ENCODE assay signal across 14 cellular contexts in the genomic region with DNA sequence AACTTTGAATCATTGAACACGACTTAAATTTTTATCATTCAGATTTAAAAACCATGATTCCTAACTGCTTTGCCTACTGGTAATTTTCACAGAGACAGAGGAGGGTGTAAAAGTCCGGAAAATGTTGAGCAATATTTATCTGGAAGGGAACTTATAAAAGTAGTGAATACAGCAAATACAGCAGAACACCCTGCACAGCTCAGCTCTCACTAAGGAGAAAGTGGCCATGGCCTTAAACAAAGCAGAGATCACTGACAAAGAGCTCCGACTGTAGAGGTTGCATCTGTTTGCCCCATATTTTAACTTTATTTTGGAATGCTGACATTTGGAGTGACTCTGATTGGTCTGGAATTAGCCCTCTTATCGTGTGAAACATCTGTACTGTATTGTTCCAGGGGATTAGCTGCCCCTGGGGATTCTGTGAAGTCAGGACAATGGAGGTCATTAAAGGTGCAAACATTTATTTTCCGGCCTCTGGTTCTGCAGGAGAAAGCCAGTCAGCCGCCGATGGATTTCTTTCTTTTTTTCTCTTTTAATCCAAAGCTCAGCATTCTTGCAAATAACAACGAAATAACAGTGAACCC.
DNase-seq lines count a peak whose midpoint lies in the region; ATAC-seq and TF ChIP-seq lines count a peak whose summit lies in the region.
"Had no signal": no experiment of that assay in that cellular context is flagged by ENCODE, and none has a peak within 500 bp of the region (broad histone marks: within the 10 kb centered on the region; RNA-seq: fewer than 3 reads in every experiment).

No MANE protein-coding gene starts in this region.

- no peaks in the 10 kb centered on the region for H3K27me3 ChIP-seq in spleen (replicated peaks in 1 of 7)

- peaks cover 0 to 14% (median 0%) of the 10 kb centered on the region in 8 donors for H3K9me3 ChIP-seq in spleen
- peaks cover 16% of the 10 kb centered on the region for H3K9me3 ChIP-seq in mucosa of descending colon

- peaks cover 0 to 9% (median 0%) of the 10 kb centered on the region in 6 donors for H3K4me1 ChIP-seq in spleen
- no peaks in the 10 kb centered on the region for H3K4me1 ChIP-seq in mucosa of descending colon (ENCODE audit: low read depth)

- peak overlapping the region; percentile 27 for H3K4me3 ChIP-seq in coronary artery
- peak overlapping the region in 1 of 8 donors; percentile 4 for H3K4me3 ChIP-seq in spleen
- no peak overlapping the region for H3K4me3 ChIP-seq in mucosa of descending colon

- DNase-seq in NCI-H146 treated with DMSO at 0.1 percent for 48 hours (lab: John Stamatoyannopoulos, UW; ENCODE audit: unreplicated experiment) (peak; percentile 68), coronary artery (ENCODE audit: low spot score) (no peak), iris pigment epithelial cell (ENCODE audit: low read depth) (peak; percentile 33), spleen (no peak), NCI-H187 treated with DMSO at 0.1 percent for 48 hours (lab: John Stamatoyannopoulos, UW) (no peak), mucosa of descending colon (no peak), cortex of kidney (lab: John Stamatoyannopoulos, UW) (no peak)
- DNase-seq: activated CD8-positive, alpha-beta memory T cell treated with anti-CD3 and anti-CD28 coated beads, Interleukin-2, amount 10 ng/mL, durations not matched to agents 7 days and 5 days; effector memory CD8-positive, alpha-beta T cell; IMR-90; naive thymus-derived CD4-positive, alpha-beta T cell; stimulated activated CD4-positive, alpha-beta T cell treated with anti-CD3 and anti-CD28 coated beads, Interleukin-1b, Interleukin-23, amount 100 ng/mL, for 48 hours; stimulated activated naive CD4-positive, alpha-beta T cell had no signal

- TF ChIP-seq POLR2A in spleen (IDR thresholded peaks at IDR 0.05) = no peak

- H3K36me3 ChIP-seq in spleen = no peaks in the 10 kb centered on the region
- no peaks in the 10 kb centered on the region for H3K36me3 ChIP-seq in mucosa of descending colon (ENCODE audit: low read depth)

- TF ChIP-seq CTCF in coronary artery (IDR thresholded peaks at IDR 0.05) (no peak), spleen (IDR thresholded peaks at IDR 0.05 in 8 of 11, conservative IDR thresholded peaks at IDR 0.05 in 3 of 11) (no peak), mucosa of descending colon (IDR thresholded peaks at IDR 0.05) (no peak)

- H3K27ac ChIP-seq in coronary artery (no peak overlapping the region), spleen (peak overlapping the region in 7 of 8 donors; percentile 58 to 71 (median 62))
- H3K27ac ChIP-seq: RWPE1 had no signal

- intact Hi-C loops in spleen (cut with DNase I; ENCODE audit: low total_unique reads) (no loop called here), mucosa of descending colon (cut with DNase I, micrococcal nuclease) (no loop called here)

- WGBS in spleen, 5 donors = 49 to 75% (median 64%) methylated on average over 8 of the region's 8 CpGs

- no peak for ATAC-seq in mucosa of descending colon
- ATAC-seq: activated CD8-positive, alpha-beta memory T cell treated with anti-CD3 and anti-CD28 coated beads, Interleukin-2, amount 10 ng/mL, durations not matched to agents 7 days and 5 days; effector memory CD8-positive, alpha-beta T cell; naive thymus-derived CD4-positive, alpha-beta T cell had no signal

Comparison
In these comparisons a context has a peak if more than half of its experiments do, and no peak if none do; other contexts are left out.
1. DNase-seq: peak in NCI-H146 treated with DMSO at 0.1 percent for 48 hours (single experiment) and iris pigment epithelial cell (single experiment); none in coronary artery (single experiment), spleen (single experiment), NCI-H187 treated with DMSO at 0.1 percent for 48 hours (single experiment), mucosa of descending colon (0 of 3) and cortex of kidney (single experiment).
2. H3K27ac ChIP-seq: peak in spleen (7 of 8); none in coronary artery (0 of 2).